Comparison of ENCODE assay signal across 28 cellular contexts in the genomic region with DNA sequence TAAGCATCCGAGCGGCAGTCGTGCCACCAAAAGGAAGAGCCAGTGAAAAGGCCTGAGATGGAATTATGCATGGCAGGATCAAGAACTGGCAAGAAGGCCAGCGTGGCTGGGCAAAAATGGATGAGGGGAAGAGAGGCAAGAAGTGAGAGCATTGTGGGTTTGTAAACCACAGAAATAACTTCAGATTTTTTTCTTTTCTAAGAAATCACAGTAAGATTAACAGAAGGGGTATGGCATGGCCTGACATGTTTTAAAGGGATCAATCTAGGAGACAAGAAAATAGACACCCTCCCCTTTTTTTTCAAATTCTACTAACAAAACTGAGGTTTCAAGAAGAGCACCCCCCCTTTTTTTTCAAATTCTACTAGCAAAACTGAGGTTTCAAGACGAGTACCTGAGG.
"Had no signal": no experiment of that assay in that cellular context is flagged by ENCODE, and none has a peak within 500 bp of the region (broad histone marks: within the 10 kb centered on the region; RNA-seq: fewer than 3 reads in every experiment).

No MANE protein-coding gene starts in this region.

- H3K4me1 ChIP-seq: body of pancreas, foreskin keratinocyte, gastrocnemius medialis, heart left ventricle had no signal

- DNase-seq: activated CD4-positive, alpha-beta memory T cell treated with anti-CD3 and anti-CD28 coated beads for 36 hours; activated CD4-positive, alpha-beta T cell treated with anti-CD3 and anti-CD28 coated beads for 36 hours; activated CD4-positive, alpha-beta T cell treated with anti-CD3 and anti-CD28 coated beads, Interleukin-2, amount 10 ng/mL, durations not matched to agents 24 days and 14 days; activated CD4-positive, CD25-positive, alpha-beta regulatory T cell; activated CD4-positive, CD25-positive, alpha-beta regulatory T cell treated with anti-CD3 and anti-CD28 coated beads, Interleukin-2, amount 50 U/mL, for 72 hours; activated CD8-positive, alpha-beta memory T cell treated with anti-CD3 and anti-CD28 coated beads, Interleukin-2, amount 10 ng/mL, durations not matched to agents 7 days and 5 days; activated CD8-positive, alpha-beta memory T cell treated with anti-CD3 and anti-CD28 coated beads, Interleukin-2, amount 50 U/mL, for 4 hours; activated CD8-positive, alpha-beta T cell treated with anti-CD3 and anti-CD28 coated beads, Interleukin-2, amount 10 ng/mL, durations not matched to agents 7 days and 5 days; activated effector memory CD4-positive, alpha-beta T cell treated with anti-CD3 and anti-CD28 coated beads, Interleukin-2, amount 50 U/mL, for 16 hours; activated naive CD4-positive, alpha-beta T cell treated with anti-CD3 and anti-CD28 coated beads for 36 hours; activated T-cell treated with anti-CD3 and anti-CD28 coated beads, Interleukin-2, amount 50 U/mL, for 1 hour; activated T-cell treated with anti-CD3 and anti-CD28 coated beads, Interleukin-2, amount 50 U/mL, for 48 hours; amniotic stem cell; anterior cingulate cortex; body of pancreas; caudate nucleus; cortex of kidney; dermis blood vessel endothelial cell; effector CD4-positive, alpha-beta T cell; effector memory CD8-positive, alpha-beta T cell; erythroblast; foreskin keratinocyte; gastrocnemius medialis; glutamatergic neuron; heart left ventricle; T-helper 1 cell; T-helper 2 cell had no signal

- H3K27ac ChIP-seq: body of pancreas, esophagus muscularis mucosa, foreskin keratinocyte, gastrocnemius medialis, heart left ventricle had no signal

- ATAC-seq: activated CD4-positive, alpha-beta T cell treated with anti-CD3 and anti-CD28 coated beads for 36 hours; activated CD8-positive, alpha-beta memory T cell treated with anti-CD3 and anti-CD28 coated beads, Interleukin-2, amount 10 ng/mL, durations not matched to agents 7 days and 5 days; activated CD8-positive, alpha-beta T cell treated with anti-CD3 and anti-CD28 coated beads, Interleukin-2, amount 10 ng/mL, durations not matched to agents 7 days and 5 days; body of pancreas; effector memory CD8-positive, alpha-beta T cell; foreskin keratinocyte; gastrocnemius medialis; heart left ventricle had no signal

- H3K27me3 ChIP-seq: body of pancreas, esophagus muscularis mucosa, foreskin keratinocyte, gastrocnemius medialis, heart left ventricle had no signal

- H3K36me3 ChIP-seq: esophagus muscularis mucosa, gastrocnemius medialis, heart left ventricle had no signal

- H3K4me3 ChIP-seq: body of pancreas, esophagus muscularis mucosa, gastrocnemius medialis, heart left ventricle had no signal

- H3K9me3 ChIP-seq: body of pancreas, esophagus muscularis mucosa, gastrocnemius medialis, heart left ventricle had no signal
